In the genomic region with DNA sequence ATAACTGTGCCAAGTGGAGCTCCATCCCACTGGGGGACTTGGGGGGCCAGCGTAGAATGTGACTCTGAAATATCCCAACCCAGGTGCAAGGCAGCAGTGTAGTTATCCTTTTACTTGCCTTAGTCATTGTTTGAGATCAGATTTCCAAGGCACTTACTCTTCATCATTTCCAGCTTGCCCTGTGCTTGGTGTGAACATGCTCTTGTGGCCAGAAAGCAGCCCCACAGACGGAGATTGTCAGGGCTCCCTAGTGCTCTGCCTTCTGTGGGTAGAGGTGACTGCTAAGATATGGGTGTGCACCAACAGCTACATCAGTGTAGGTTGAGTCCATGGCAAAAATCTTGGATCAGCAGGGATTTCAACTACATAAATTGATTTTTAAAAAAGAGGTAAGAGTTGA, we compare ENCODE assay signal across 19 cellular contexts.
DNase-seq lines count a peak whose midpoint lies in the region; ATAC-seq and TF ChIP-seq lines count a peak whose summit lies in the region.
"Had no signal": no experiment of that assay in that cellular context is flagged by ENCODE, and none has a peak within 500 bp of the region (broad histone marks: within the 10 kb centered on the region; RNA-seq: fewer than 3 reads in every experiment).

No MANE protein-coding gene starts in this region.

- no peaks in the 10 kb centered on the region for H3K36me3 ChIP-seq in KMS-11 (ENCODE audit: insufficient read depth)
- no peaks in the 10 kb centered on the region for H3K36me3 ChIP-seq in mammary epithelial cell (ENCODE audit: insufficient read depth, low read length)
- no peaks in the 10 kb centered on the region for H3K36me3 ChIP-seq in suprapubic skin

- H4K20me1 ChIP-seq in KMS-11 (ENCODE audit: insufficient read depth) (no peaks in the 10 kb centered on the region), mammary epithelial cell (ENCODE audit: insufficient read depth, low read length) (no peaks in the 10 kb centered on the region)

- no peak for TF ChIP-seq EP300 in suprapubic skin (IDR thresholded peaks at IDR 0.05)

- H3K27ac ChIP-seq in KMS-11 = peak overlapping the region; percentile 97
- no peak overlapping the region for H3K27ac ChIP-seq in mammary epithelial cell (ENCODE audit: insufficient read depth, low read depth, low read length)
- no peak overlapping the region for H3K27ac ChIP-seq in suprapubic skin
- H3K27ac ChIP-seq: SK-N-MC had no signal

- H3K4me2 ChIP-seq in KMS-11 (peak overlapping the region; percentile 98), mammary epithelial cell (ENCODE audit: insufficient read depth, low read depth, low read length) (no peak overlapping the region)

- peaks cover 0 to 2% of the 10 kb centered on the region in 2 donors for H3K9me3 Mint-ChIP-seq in stimulated activated naive B cell treated with anti-CD40 and anti-IgM and Interleukin-4, amounts not matched to agents 10 μg/mL and 1 μg/mL and 100 μg/mL, for 72 hours

- H3K27me3 Mint-ChIP-seq in stimulated activated naive B cell treated with anti-CD40 and anti-IgM and Interleukin-4, amounts not matched to agents 10 μg/mL and 1 μg/mL and 100 μg/mL, for 72 hours = no peaks in the 10 kb centered on the region

- H3K36me3 Mint-ChIP-seq in stimulated activated naive B cell treated with anti-CD40 and anti-IgM and Interleukin-4, amounts not matched to agents 10 μg/mL and 1 μg/mL and 100 μg/mL, for 72 hours = no peaks in the 10 kb centered on the region
- H3K36me3 Mint-ChIP-seq: CD14-positive monocyte had no signal

- no TSS peak for BruUV-seq in mammary epithelial cell (replicated peaks; lab: Mats Ljungman, UMichigan)

- in situ Hi-C loops in G401 (cut with HindIII; ENCODE audit: low sequenced_read_pairs) (no loop called here), mammary epithelial cell (cut with MboI; ENCODE audit: low sequenced_read_pairs in 2 of 2) (no loop called here)

- DNase-seq in G401 (ENCODE audit: low spot score) (peak; percentile 27), mammary epithelial cell (no peak), iris pigment epithelial cell (ENCODE audit: low read depth) (peak; percentile 51), suprapubic skin (ENCODE audit: low spot score in 2 of 2) (no peak), LoVo (ENCODE audit: low spot score) (no peak)
- DNase-seq in stimulated activated naive B cell treated with anti-CD40 and anti-IgM and Interleukin-4, amounts not matched to agents 10 μg/mL and 1 μg/mL and 100 μg/mL, for 72 hours = no peak
- DNase-seq: ACHN, AML-193, COR-L47, NCI-H1105 treated with DMSO at 0.1 percent for 48 hours, NCI-H187, NCI-H2171 treated with DMSO at 0.1 percent for 48 hours, NCI-H446 treated with DMSO at 0.1 percent for 48 hours, NCI-H748 treated with DMSO at 0.1 percent for 48 hours had no signal

- peaks cover 96% of the 10 kb centered on the region for H3K4me1 ChIP-seq in KMS-11 (ENCODE audit: low read depth, poor library complexity, severe bottlenecking)
- peaks cover 30% of the 10 kb centered on the region for H3K4me1 ChIP-seq in mammary epithelial cell (ENCODE audit: insufficient read depth, low read length)
- no peaks in the 10 kb centered on the region for H3K4me1 ChIP-seq in suprapubic skin

- H2AFZ ChIP-seq in KMS-11 (ENCODE audit: low read depth) (peak overlapping the region; percentile 32; the same call in 1 of the 2 replicates), mammary epithelial cell (ENCODE audit: low read depth, low read length) (peak overlapping the region; percentile 62)

- H3K9ac ChIP-seq in KMS-11 = peak overlapping the region; percentile 78; the same call in 1 of the 2 replicates
- H3K9ac ChIP-seq in mammary epithelial cell (ENCODE audit: insufficient read depth, low read length) = no peak overlapping the region

- no peak overlapping the region for H3K4me3 ChIP-seq in KMS-11 (IDR thresholded peaks at IDR 0.05; ENCODE audit: insufficient read depth, low read depth, low read length)
- no peak overlapping the region for H3K4me3 ChIP-seq in mammary epithelial cell (replicated peaks in 1 of 3; ENCODE audit: insufficient read depth in 1 of 3, low read depth in 2 of 3, low read length in 3 of 3)
- no peak overlapping the region for H3K4me3 ChIP-seq in suprapubic skin
- H3K4me3 ChIP-seq: SK-N-MC had no signal

- TF ChIP-seq CTCF in KMS-11 (conservative IDR thresholded peaks at IDR 0.05; ENCODE audit: low read depth, low read length) (no peak), mammary epithelial cell (conservative IDR thresholded peaks at IDR 0.05 in 1 of 2, IDR thresholded peaks at IDR 0.05 in 1 of 2; ENCODE audit: extremely low read depth in 1 of 2, insufficient read depth in 1 of 2, low read depth in 1 of 2, low read length in 2 of 2) (no peak), suprapubic skin (IDR thresholded peaks at IDR 0.05) (no peak)

- no peak overlapping the region for H3K4me3 Mint-ChIP-seq in stimulated activated naive B cell treated with anti-CD40 and anti-IgM and Interleukin-4, amounts not matched to agents 10 μg/mL and 1 μg/mL and 100 μg/mL, for 72 hours
- H3K4me3 Mint-ChIP-seq: CD14-positive monocyte had no signal

- H3K27me3 ChIP-seq in KMS-11 (ENCODE audit: insufficient read depth, low read depth) (no peaks in the 10 kb centered on the region), mammary epithelial cell (ENCODE audit: insufficient read depth, low read length) (no peaks in the 10 kb centered on the region), suprapubic skin (no peaks in the 10 kb centered on the region)

- H3K9me3 ChIP-seq in mammary epithelial cell (replicated peaks; ENCODE audit: insufficient read depth, low read length) (no peaks in the 10 kb centered on the region), suprapubic skin (no peaks in the 10 kb centered on the region)

- CTCF ChIA-PET in mammary epithelial cell (lab: Charles Lee; ENCODE audit: low non-redundant PET) = no interaction called here

- ATAC-seq in stimulated activated naive B cell treated with anti-CD40 and anti-IgM and Interleukin-4, amounts not matched to agents 10 μg/mL and 1 μg/mL and 100 μg/mL, for 72 hours (replicated peaks) = no peak
- ATAC-seq: HepG2, Right ventricle myocardium inferior had no signal

- no peak overlapping the region for H3K27ac Mint-ChIP-seq in stimulated activated naive B cell treated with anti-CD40 and anti-IgM and Interleukin-4, amounts not matched to agents 10 μg/mL and 1 μg/mL and 100 μg/mL, for 72 hours
- H3K27ac Mint-ChIP-seq: CD14-positive monocyte had no signal

- 75% methylated on average over 2 of the region's 2 CpGs for WGBS in mammary epithelial cell (ENCODE audit: low coverage, missing lambda C conversion rate)
- 55% methylated on average over 2 of the region's 2 CpGs for WGBS in suprapubic skin

- TF ChIP-seq POLR2A in suprapubic skin (IDR thresholded peaks at IDR 0.05) = no peak

- intact Hi-C loops in mammary epithelial cell (cut with micrococcal nuclease) = no loop called here

- no peaks in the 10 kb centered on the region for H3K4me1 Mint-ChIP-seq in stimulated activated naive B cell treated with anti-CD40 and anti-IgM and Interleukin-4, amounts not matched to agents 10 μg/mL and 1 μg/mL and 100 μg/mL, for 72 hours
- H3K4me1 Mint-ChIP-seq: CD14-positive monocyte had no signal

- dilution Hi-C loops in mammary epithelial cell (cut with HindIII; ENCODE audit: low sequenced_read_pairs) = no loop called here

- H3K79me2 ChIP-seq in KMS-11 (ENCODE audit: insufficient read depth, low read depth) (peaks cover 48% of the 10 kb centered on the region), mammary epithelial cell (ENCODE audit: insufficient read depth, low read length) (no peaks in the 10 kb centered on the region)

Comparison
In these comparisons a context has a peak if more than half of its experiments do, and no peak if none do; other contexts are left out.
1. DNase-seq: peak in G401 (single experiment) and iris pigment epithelial cell (single experiment); none in mammary epithelial cell (single experiment), suprapubic skin (0 of 2), stimulated activated naive B cell treated with anti-CD40 and anti-IgM and Interleukin-4, amounts not matched to agents 10 μg/mL and 1 μg/mL and 100 μg/mL, for 72 hours (single experiment) and LoVo (single experiment).